In the genomic region with DNA sequence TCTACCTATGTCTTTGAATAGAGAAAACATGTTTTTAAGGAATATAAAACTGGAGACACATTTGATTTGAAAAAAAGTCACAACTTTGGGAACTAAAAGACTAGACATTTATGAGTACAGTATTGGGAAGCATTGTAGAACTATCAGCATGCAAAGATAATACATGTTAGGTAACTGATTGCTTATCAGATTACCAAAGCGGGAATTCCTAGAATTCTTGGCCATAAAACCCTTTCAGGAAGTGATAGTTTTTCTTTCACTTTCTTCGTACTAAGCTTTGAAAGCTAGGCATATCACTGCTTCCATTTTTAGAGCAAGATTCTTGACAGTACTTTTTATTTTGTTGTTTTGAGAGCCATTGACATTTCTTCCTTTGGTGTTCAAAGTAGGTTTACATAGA, we compare ENCODE assay signal across 1 cellular context.
TF ChIP-seq lines count a peak whose summit lies in the region.

No MANE protein-coding gene starts in this region.

TF ChIP-seq in HEK293, 187 proteins besides CTCF, POLR2A, EP300 and RAD21 (continued from another document):
- TF ChIP-seq REST (tag by site-specific recombination; IDR thresholded peaks at IDR 0.05) (no peak), ZFP37 (tag by site-specific recombination; IDR thresholded peaks at IDR 0.05) (no peak)
